In the genomic region with DNA sequence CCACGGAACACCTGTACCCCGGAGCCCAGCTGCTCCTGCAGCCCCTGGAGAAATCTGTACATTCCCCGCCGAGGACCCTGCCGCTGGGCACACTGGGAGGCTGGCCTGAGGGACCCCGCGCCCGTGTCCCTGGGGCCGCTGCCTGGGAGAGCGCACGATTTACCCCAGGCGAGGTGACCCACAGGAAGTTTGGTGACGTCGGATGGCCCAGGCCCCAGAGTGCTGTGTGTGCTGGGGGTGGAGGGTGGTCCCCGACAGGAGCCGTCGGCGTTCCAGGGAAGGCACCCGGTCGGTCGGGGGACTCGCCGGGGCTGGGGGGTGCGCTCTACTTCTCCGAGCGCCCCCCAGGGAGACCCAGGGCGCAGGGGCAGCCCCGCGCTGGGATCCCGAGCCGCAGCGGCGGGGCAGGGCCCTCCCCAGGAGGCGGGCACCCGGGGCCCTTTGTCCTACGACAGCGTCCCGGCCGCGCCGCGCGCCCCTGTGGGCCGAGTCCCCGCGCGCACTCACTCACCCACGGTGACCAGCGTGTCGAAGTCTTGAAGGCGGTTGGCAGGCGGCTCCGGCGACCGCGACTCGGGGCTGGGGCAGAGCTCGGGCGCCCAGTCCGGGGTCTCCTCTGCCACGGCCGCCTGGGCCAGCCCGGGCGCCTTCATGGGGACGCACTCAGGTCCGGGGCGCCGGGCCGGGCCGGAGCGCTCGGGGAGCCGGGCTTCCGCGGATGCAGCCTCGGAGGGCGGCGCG, we compare ENCODE assay signal across 8 cellular contexts.
DNase-seq lines count a peak whose midpoint lies in the region; ATAC-seq, FAIRE-seq and TF ChIP-seq lines count a peak whose summit lies in the region.
"Not testable (repeated sequence)": the region's sequence is repeated elsewhere in the genome, so short reads cannot be mapped to it uniquely, and the experiment has no call there.

No MANE protein-coding gene starts in this region.

- TF ChIP-seq CTCF in K562 (IDR thresholded peaks at IDR 0.05 in 2 of 3, conservative IDR thresholded peaks at IDR 0.05 in 1 of 3; ENCODE audit: insufficient read depth in 2 of 3, low read depth in 1 of 3, low read length in 3 of 3); pancreas (IDR thresholded peaks at IDR 0.05): not testable (repeated sequence)

- not testable (repeated sequence) for H3K79me2 ChIP-seq in K562 (ENCODE audit: control insufficient read depth, insufficient read depth, low read length)

- not testable (repeated sequence) for BruUV-seq in K562 (replicated peaks; lab: Mats Ljungman, UMichigan)

- not testable (repeated sequence) for H3K27me3 ChIP-seq in K562 (ENCODE audit: control insufficient read depth in 2 of 2, insufficient read depth in 2 of 2, low read length in 2 of 2); pancreas

- H3K4me2 ChIP-seq in K562 (ENCODE audit: insufficient read depth, low read length): not testable (repeated sequence)

- not testable (repeated sequence) for H3K9me1 ChIP-seq in K562 (ENCODE audit: control insufficient read depth, insufficient read depth, low read length)

- H3K4me3 ChIP-seq in K562, pancreas: not testable (repeated sequence)

- TF ChIP-seq RAD21 in K562 (CRISPR knock-in tag; conservative IDR thresholded peaks at IDR 0.05 in 1 of 2, IDR thresholded peaks at IDR 0.05 in 1 of 2): not testable (repeated sequence)

- not testable (repeated sequence) for H4K20me1 ChIP-seq in K562 (replicated peaks; ENCODE audit: control insufficient read depth, insufficient read depth, low read length)

- WGBS in K562 (ENCODE audit: insufficient coverage, low coverage, missing lambda C conversion rate): no CpG with 5 or more reads among the region's 79 CpGs
- WGBS in pancreas, 2 donors: no CpG with 5 or more reads among the region's 79 CpGs

- intact Hi-C loops in K562 (cut with micrococcal nuclease); pancreas (cut with DNase I): not testable (repeated sequence)

- not testable (repeated sequence) for H3K9ac ChIP-seq in K562 (ENCODE audit: insufficient read depth in 1 of 2, low read depth in 2 of 2, low read length in 2 of 2)

- not testable (repeated sequence) for TF ChIP-seq EP300 in K562 (IDR thresholded peaks at IDR 0.05; ENCODE audit: low read length)

- not testable (repeated sequence) for H3K4me1 ChIP-seq in K562 (replicated peaks in 1 of 2; ENCODE audit: control insufficient read depth in 2 of 2, insufficient read depth in 2 of 2, low read length in 2 of 2); pancreas

- not testable (repeated sequence) for DNase-seq in K562 (ENCODE audit: extremely low read depth in 1 of 4, low spot score in 3 of 4); pancreas

- peak; percentile 50 for ATAC-seq in GM18511 (IDR thresholded peaks at IDR 0.05; ENCODE audit: unreplicated experiment)
- ATAC-seq in GM19395 (IDR thresholded peaks at IDR 0.05; ENCODE audit: unreplicated experiment): peak; percentile 58
- ATAC-seq in GM21529 (IDR thresholded peaks at IDR 0.05; ENCODE audit: unreplicated experiment): peak; percentile 44
- peak; percentile 34 for ATAC-seq in HG02763 (IDR thresholded peaks at IDR 0.05; ENCODE audit: unreplicated experiment)
- ATAC-seq in HG03095 (IDR thresholded peaks at IDR 0.05; ENCODE audit: unreplicated experiment): peak; percentile 36
- ATAC-seq in HG03565 (IDR thresholded peaks at IDR 0.05; ENCODE audit: unreplicated experiment): peak; percentile 22
- peak; percentile 45 for ATAC-seq in K562
- peak; percentile 42 to 72 (median 54) for ATAC-seq in pancreas

- H3K36me3 ChIP-seq in K562 (ENCODE audit: control insufficient read depth, insufficient read depth, low read length); pancreas: not testable (repeated sequence)

- H3K27ac ChIP-seq in K562 (ENCODE audit: extremely low read depth, low read depth, low read length); pancreas: not testable (repeated sequence)

- POLR2A ChIA-PET in K562 (lab: Yijun Ruan, JAX): not testable (repeated sequence)

- CTCF ChIA-PET in K562 (lab: Yijun Ruan, JAX; ENCODE audit: low intra/inter-chr PET ratio): not testable (repeated sequence)

- in situ Hi-C loops in K562 (cut with MboI): not testable (repeated sequence)

- not testable (repeated sequence) for TF ChIP-seq POLR2A in K562 (conservative IDR thresholded peaks at IDR 0.05)

- not testable (repeated sequence) for FAIRE-seq in K562 (lab: Jason Lieb, UNC); pancreas (lab: Jason Lieb, UNC)

- not testable (repeated sequence) for H3K9me3 ChIP-seq in K562 (replicated peaks; ENCODE audit: control insufficient read depth, insufficient read depth, low read depth, low read length); pancreas

- H2AFZ ChIP-seq in K562 (ENCODE audit: low read depth, low read length): not testable (repeated sequence)
